Comparison of ENCODE assay signal across 9 cellular contexts in the genomic region with DNA sequence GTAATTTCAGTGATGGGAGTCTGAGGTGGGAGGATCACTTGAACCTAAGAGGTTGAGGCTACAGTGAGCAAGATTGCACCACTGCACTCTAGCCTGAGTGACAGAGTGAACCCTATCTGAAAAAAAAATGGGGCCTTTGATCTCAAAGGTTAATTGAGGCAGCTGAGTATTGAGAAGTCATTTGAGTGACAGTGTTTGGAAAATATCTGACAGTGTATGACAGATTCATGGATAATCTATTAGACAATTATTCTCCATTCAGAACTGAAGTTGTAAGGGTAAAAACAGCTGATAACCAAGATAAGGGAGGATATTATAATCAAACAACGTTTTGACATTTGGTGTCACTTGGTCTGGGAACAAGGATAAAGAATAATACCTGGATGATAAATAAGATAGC. TPM values are rescaled to one million over a fixed set of nuclear protein-coding genes. Genes with fewer than 3 reads are reported as not detected.
"Had no signal": no experiment of that assay in that cellular context is flagged by ENCODE, and none has a peak within 500 bp of the region (broad histone marks: within the 10 kb centered on the region; RNA-seq: fewer than 3 reads in every experiment).

No MANE protein-coding gene starts in this region.

- H3K9ac ChIP-seq: GM23248 had no signal

- H3K9me3 Mint-ChIP-seq: GM23338, H9, HFFc6 had no signal

- ATAC-seq: GM23338, HCT116 had no signal

- H3K9me3 ChIP-seq: HAP-1 had no signal

- H3K4me3 Mint-ChIP-seq: GM23338, H9, HFFc6 had no signal

- H3K4me2 ChIP-seq: GM23338 had no signal

- DNase-seq: GM23248, GOT3, H7, H9, HCEC 1CT, HFFc6 had no signal

- H3K36me3 ChIP-seq: HAP-1 had no signal

- H3K27ac ChIP-seq: GM23248 had no signal

- H2AFZ ChIP-seq: GM23248, GM23338 had no signal

- H3K4me3 ChIP-seq: GM23248, GM23338, HAP-1 had no signal

- H3K27ac Mint-ChIP-seq: H9, HFFc6 had no signal

RNA-seq across cellular contexts. Expression of gene CD36, which starts 50.9 kb away (rescaled TPM):
- total RNA-seq: GM23248, H7 had no signal
